ENCODE assay signal across 12 cellular contexts in genomic region chr6:152981219-152981618, GRCh38. TPM values are rescaled to one million over a fixed set of nuclear protein-coding genes. Genes with fewer than 3 reads are reported as not detected.
A peak's percentile ranks its signal among the peaks of the same experiment; 100 is the strongest.
DNase-seq lines count a peak whose midpoint lies in the region; TF ChIP-seq lines count a peak whose summit lies in the region.
"Had no signal": no experiment of that assay in that cellular context is flagged by ENCODE, and none has a peak within 500 bp of the region (broad histone marks: within the 10 kb centered on the region; RNA-seq: fewer than 3 reads in every experiment).

No MANE protein-coding gene starts in this region.

- no peak overlapping the region for H2AK5ac ChIP-seq in mesenchymal stem cell (ENCODE audit: low read length, severe bottlenecking)

- H3K27ac Mint-ChIP-seq in CD8-positive, alpha-beta memory T cell = peak overlapping the region in 1 of 8 donors; percentile 33
- peak overlapping the region; percentile 56 for H3K27ac Mint-ChIP-seq in HFFc6
- peak overlapping the region; percentile 40 for H3K27ac Mint-ChIP-seq in activated T-helper 2 cell treated with anti-CD3 and anti-CD28 coated beads, Interferon-gamma antibody, Interleukin-2, Interleukin-4, amounts not matched to agents 10 μg/mL and 5 μg/mL and 100 μg/mL, durations not matched to agents 14 hours and 24 hours and 36 hours

- intact Hi-C loops in activated T-helper 2 cell treated with anti-CD3 and anti-CD28 coated beads, Interferon-gamma antibody, Interleukin-2, Interleukin-4, amounts not matched to agents 10 μg/mL and 5 μg/mL and 100 μg/mL, durations not matched to agents 14 hours and 24 hours and 36 hours (cut with micrococcal nuclease) = loop anchor here (1.0 to 5.0 kb wide), 2 partner anchors 22 to 1266 kb away; no protein-coding TSS in a partner anchor

- H3K4me1 ChIP-seq in CD8-positive, alpha-beta memory T cell (ENCODE audit: insufficient read depth, low read length) = peaks cover 28% of the 10 kb centered on the region
- peaks cover 2% of the 10 kb centered on the region for H3K4me1 ChIP-seq in mesenchymal stem cell (ENCODE audit: control insufficient read depth, insufficient read depth, low read depth, low read length)

- POLR2A ChIA-PET in CD8-positive, alpha-beta memory T cell (lab: Charles Lee) = no interaction called here

- peak overlapping the region in 6 of 7 donors; percentile 1 to 75 (median 48) for H3K4me3 Mint-ChIP-seq in CD8-positive, alpha-beta memory T cell
- H3K4me3 Mint-ChIP-seq in HFFc6 = peak overlapping the region; percentile 85
- H3K4me3 Mint-ChIP-seq in activated T-helper 2 cell treated with anti-CD3 and anti-CD28 coated beads, Interferon-gamma antibody, Interleukin-2, Interleukin-4, amounts not matched to agents 10 μg/mL and 5 μg/mL and 100 μg/mL, durations not matched to agents 14 hours and 24 hours and 36 hours (ENCODE audit: low read depth) = peak overlapping the region; percentile 77

- H2BK120ac ChIP-seq in mesenchymal stem cell (ENCODE audit: low read depth, low read length) = no peak overlapping the region

- no peak overlapping the region for H2BK15ac ChIP-seq in mesenchymal stem cell (ENCODE audit: low read depth, poor library complexity, severe bottlenecking)

- no peaks in the 10 kb centered on the region for H3K9me3 ChIP-seq in CD8-positive, alpha-beta memory T cell (ENCODE audit: low read length)
- H3K9me3 ChIP-seq in mesenchymal stem cell (ENCODE audit: control insufficient read depth, low read length) = no peaks in the 10 kb centered on the region
- H3K9me3 ChIP-seq: thyroid gland had no signal

- no peak overlapping the region for H3K18ac ChIP-seq in mesenchymal stem cell (ENCODE audit: low read depth in 1 of 2, low read length in 2 of 2)

- no peaks in the 10 kb centered on the region for H3K27me3 ChIP-seq in CD8-positive, alpha-beta memory T cell (ENCODE audit: insufficient read depth, low read length, poor library complexity, severe bottlenecking)
- H3K27me3 ChIP-seq in mesenchymal stem cell (ENCODE audit: control insufficient read depth in 1 of 2, insufficient read depth in 1 of 2, low read length in 2 of 2) = no peaks in the 10 kb centered on the region
- H3K27me3 ChIP-seq: thyroid gland had no signal

- H2BK12ac ChIP-seq in mesenchymal stem cell (ENCODE audit: low read length in 2 of 2) = no peak overlapping the region

- H4K8ac ChIP-seq in mesenchymal stem cell (ENCODE audit: low read length) = no peak overlapping the region

- no peak overlapping the region for H3K23ac ChIP-seq in mesenchymal stem cell (ENCODE audit: low read length in 2 of 2)

- CTCF ChIA-PET in CD8-positive, alpha-beta memory T cell (lab: Charles Lee) = no interaction called here

- peaks cover 43 to 74% (median 71%) of the 10 kb centered on the region in 3 donors for H3K4me1 Mint-ChIP-seq in CD8-positive, alpha-beta memory T cell
- H3K4me1 Mint-ChIP-seq in HFFc6 (ENCODE audit: low read depth) = peaks cover 64% of the 10 kb centered on the region
- H3K4me1 Mint-ChIP-seq in activated T-helper 2 cell treated with anti-CD3 and anti-CD28 coated beads, Interferon-gamma antibody, Interleukin-2, Interleukin-4, amounts not matched to agents 10 μg/mL and 5 μg/mL and 100 μg/mL, durations not matched to agents 14 hours and 24 hours and 36 hours (ENCODE audit: low read depth) = peaks cover 56% of the 10 kb centered on the region

- H3K9ac ChIP-seq in mesenchymal stem cell (ENCODE audit: low read length) = peak overlapping the region; percentile 77

- 33% methylated on average over 1 of the region's 2 CpGs for WGBS in mesenchymal stem cell

- peaks cover 0 to 19% (median 0%) of the 10 kb centered on the region in 3 donors for H3K36me3 Mint-ChIP-seq in CD8-positive, alpha-beta memory T cell
- H3K36me3 Mint-ChIP-seq in HFFc6 (ENCODE audit: low read depth) = peaks cover 5% of the 10 kb centered on the region; the same call in 1 of the 2 replicates
- peaks cover 59% of the 10 kb centered on the region for H3K36me3 Mint-ChIP-seq in activated T-helper 2 cell treated with anti-CD3 and anti-CD28 coated beads, Interferon-gamma antibody, Interleukin-2, Interleukin-4, amounts not matched to agents 10 μg/mL and 5 μg/mL and 100 μg/mL, durations not matched to agents 14 hours and 24 hours and 36 hours (ENCODE audit: low read depth)

- H3K36me3 ChIP-seq in CD8-positive, alpha-beta memory T cell (ENCODE audit: insufficient read depth, low read length) = no peaks in the 10 kb centered on the region
- H3K36me3 ChIP-seq in mesenchymal stem cell (ENCODE audit: control insufficient read depth in 1 of 2, insufficient read depth in 2 of 2, low read depth in 1 of 2, low read length in 2 of 2) = peaks cover 0 to 3% of the 10 kb centered on the region in 2 experiments

- TF ChIP-seq CTCF in HFFc6 (IDR thresholded peaks at IDR 0.05) = no peak

- H2BK5ac ChIP-seq in mesenchymal stem cell (ENCODE audit: low read depth, low read length, poor library complexity, severe bottlenecking) = no peak overlapping the region

- H2AFZ ChIP-seq in mesenchymal stem cell (ENCODE audit: low read depth, low read length) = no peak overlapping the region

- DNase-seq in CD8-positive, alpha-beta memory T cell = no peak
- DNase-seq in HFFc6 (no peak), mesenchymal stem cell (no peak), SKM-1 (lab: John Stamatoyannopoulos, UW; ENCODE audit: unreplicated experiment) (no peak), COR-L47 (lab: John Stamatoyannopoulos, UW) (no peak), KG1 (lab: John Stamatoyannopoulos, UW) (no peak), HT-29 (ENCODE audit: low spot score) (no peak)
- no peak for DNase-seq in activated T-helper 2 cell treated with anti-CD3 and anti-CD28 coated beads, Interferon-gamma antibody, Interleukin-2, Interleukin-4, amounts not matched to agents 10 μg/mL and 5 μg/mL and 100 μg/mL, durations not matched to agents 14 hours and 24 hours and 36 hours (ENCODE audit: low spot score)
- DNase-seq: GOT3, islet precursor cell, thyroid gland had no signal

- H3K4me3 ChIP-seq in CD8-positive, alpha-beta memory T cell (ENCODE audit: low read length) = no peak overlapping the region
- H3K4me3 ChIP-seq in mesenchymal stem cell (ENCODE audit: insufficient read depth in 1 of 2, low read depth in 1 of 2, low read length in 2 of 2) = peak overlapping the region in 1 of 2 experiments; percentile 87
- H3K4me3 ChIP-seq: thyroid gland had no signal

- no peak overlapping the region for H3K4me2 ChIP-seq in mesenchymal stem cell (ENCODE audit: low read length, poor library complexity, severe bottlenecking)

- H3K4ac ChIP-seq in mesenchymal stem cell (ENCODE audit: low read depth in 1 of 2, low read length in 2 of 2) = no peak overlapping the region

- no peaks in the 10 kb centered on the region for H3K79me1 ChIP-seq in mesenchymal stem cell (replicated peaks; ENCODE audit: low read length, poor library complexity, severe bottlenecking)

- no peak overlapping the region for H3K14ac ChIP-seq in mesenchymal stem cell (ENCODE audit: low read length in 2 of 2)

- peak overlapping the region; percentile 28 for H3K27ac ChIP-seq in CD8-positive, alpha-beta memory T cell (ENCODE audit: low read depth, low read length)
- no peak overlapping the region for H3K27ac ChIP-seq in mesenchymal stem cell (ENCODE audit: low read length, poor library complexity, severe bottlenecking)
- H3K27ac ChIP-seq: thyroid gland had no signal

- no peaks in the 10 kb centered on the region for H3K9me3 Mint-ChIP-seq in CD8-positive, alpha-beta memory T cell
- no peaks in the 10 kb centered on the region for H3K9me3 Mint-ChIP-seq in HFFc6
- no peaks in the 10 kb centered on the region for H3K9me3 Mint-ChIP-seq in activated T-helper 2 cell treated with anti-CD3 and anti-CD28 coated beads, Interferon-gamma antibody, Interleukin-2, Interleukin-4, amounts not matched to agents 10 μg/mL and 5 μg/mL and 100 μg/mL, durations not matched to agents 14 hours and 24 hours and 36 hours
- H3K9me3 Mint-ChIP-seq: IgD-negative memory B cell had no signal

- H3K27me3 Mint-ChIP-seq in CD8-positive, alpha-beta memory T cell = no peaks in the 10 kb centered on the region
- peaks cover 1% of the 10 kb centered on the region for H3K27me3 Mint-ChIP-seq in HFFc6 (ENCODE audit: insufficient read depth)
- no peaks in the 10 kb centered on the region for H3K27me3 Mint-ChIP-seq in activated T-helper 2 cell treated with anti-CD3 and anti-CD28 coated beads, Interferon-gamma antibody, Interleukin-2, Interleukin-4, amounts not matched to agents 10 μg/mL and 5 μg/mL and 100 μg/mL, durations not matched to agents 14 hours and 24 hours and 36 hours (ENCODE audit: low read depth)
- H3K27me3 Mint-ChIP-seq: IgD-negative memory B cell had no signal

- H4K91ac ChIP-seq in mesenchymal stem cell (ENCODE audit: low read length) = no peak overlapping the region

RNA-seq across cellular contexts. Expression of gene FBXO5, which starts 1.6 kb away (rescaled TPM):
- total RNA-seq in CD8-positive, alpha-beta memory T cell = 10 to 100 TPM; 29.7 to 33.8 TPM
- polyA plus RNA-seq in CD8-positive, alpha-beta memory T cell = 7.6 TPM
- total RNA-seq in HFFc6 (2021; fragmentation: NEBNext Ultra II Directional; extraction: Animal tissue kit (Norgen Biotek cat#: 25700)) = 10 to 100 TPM; 12.7 to 26.9 (median 23.7) TPM
- 31.4 and 34.6 TPM in 2 replicates for total RNA-seq in activated T-helper 2 cell treated with anti-CD3 and anti-CD28 coated beads, Interferon-gamma antibody, Interleukin-2, Interleukin-4, amounts not matched to agents 10 μg/mL and 5 μg/mL and 100 μg/mL, durations not matched to agents 14 hours and 24 hours and 36 hours
- 5.9 TPM for polyA plus RNA-seq in mesenchymal stem cell (2013, experiment 1 of 2)
- polyA plus RNA-seq in mesenchymal stem cell (2013, experiment 2 of 2) = 5.8 TPM
- 8.5 TPM in 2 replicates for total RNA-seq in HT-29 (2014; rRNA removed; shearing (Covaris generic))

RNA-seq across cellular contexts. Expression of gene MTRF1L, which starts 21.3 kb away (rescaled TPM):
- 10 to 100 TPM; 15.3 to 17.4 TPM for total RNA-seq in CD8-positive, alpha-beta memory T cell
- polyA plus RNA-seq in CD8-positive, alpha-beta memory T cell = 8.2 TPM
- 10 to 100 TPM; 25.1 to 33.4 (median 28.0) TPM for total RNA-seq in HFFc6 (2021; fragmentation: NEBNext Ultra II Directional; extraction: Animal tissue kit (Norgen Biotek cat#: 25700))
- 24.1 and 24.9 TPM in 2 replicates for total RNA-seq in activated T-helper 2 cell treated with anti-CD3 and anti-CD28 coated beads, Interferon-gamma antibody, Interleukin-2, Interleukin-4, amounts not matched to agents 10 μg/mL and 5 μg/mL and 100 μg/mL, durations not matched to agents 14 hours and 24 hours and 36 hours
- 24.7 TPM for polyA plus RNA-seq in mesenchymal stem cell (2013, experiment 1 of 2)
- polyA plus RNA-seq in mesenchymal stem cell (2013, experiment 2 of 2) = 25.1 TPM
- total RNA-seq in HT-29 (2014; rRNA removed; shearing (Covaris generic)) = 16.5 and 25.2 TPM in 2 replicates
